Comparison of ENCODE assay signal across 24 cellular contexts in the genomic region with DNA sequence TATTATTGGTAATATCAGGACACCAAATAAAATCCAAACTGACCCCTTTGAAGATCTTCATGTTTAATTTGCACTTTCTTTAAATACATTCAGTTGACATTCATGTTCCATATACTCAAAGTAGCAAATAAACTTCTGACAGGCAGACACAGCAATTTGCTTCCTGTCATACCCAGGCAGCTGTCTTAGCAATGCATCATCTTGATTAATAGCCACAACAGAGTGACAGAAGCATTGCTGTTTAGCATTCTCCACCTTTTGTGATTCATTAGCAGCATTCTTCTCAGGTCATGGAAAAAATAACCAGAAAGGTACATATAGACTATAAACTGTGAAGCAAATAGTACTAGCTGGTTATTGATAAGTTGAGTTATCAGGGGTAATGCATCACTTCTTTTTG.
"Had no signal": no experiment of that assay in that cellular context is flagged by ENCODE, and none has a peak within 500 bp of the region (broad histone marks: within the 10 kb centered on the region; RNA-seq: fewer than 3 reads in every experiment).

No MANE protein-coding gene starts in this region.

- H3K4me3 ChIP-seq: SJSA1 had no signal

- H3K9me3 ChIP-seq: SJSA1 had no signal

- H3K36me3 ChIP-seq: brain microvascular endothelial cell, SJSA1 had no signal

- H3K27me3 ChIP-seq: brain microvascular endothelial cell, SJSA1 had no signal

- H3K27ac ChIP-seq: brain microvascular endothelial cell, SJSA1 had no signal

- DNase-seq: activated CD4-positive, alpha-beta T cell treated with anti-CD3 and anti-CD28 coated beads for 48 hours; activated CD4-positive, alpha-beta T cell treated with anti-CD3 and anti-CD28 coated beads, Interleukin-2, amount 50 U/mL, for 4 hours; activated CD8-positive, alpha-beta memory T cell treated with anti-CD3 and anti-CD28 coated beads, Interleukin-2, amount 50 U/mL, for 48 hours; activated CD8-positive, alpha-beta T cell treated with anti-CD3 and anti-CD28 coated beads, Interleukin-2, amount 10 ng/mL, durations not matched to agents 7 days and 5 days; activated effector memory CD4-positive, alpha-beta T cell treated with anti-CD3 and anti-CD28 coated beads, Interleukin-2, amount 50 U/mL, for 16 hours; activated naive CD4-positive, alpha-beta T cell treated with Interleukin-2 at 50 U/mL for 16 hours; activated T-cell treated with anti-CD3 and anti-CD28 coated beads, Interleukin-2, amount 50 U/mL, for 1 hour; amygdala; brain microvascular endothelial cell; central memory CD4-positive, alpha-beta T cell; Kasumi-1; KBM-7; NCI-H1048; NCI-H1694; NCI-H2029; NCI-H2107; NCI-H2171 treated with DMSO at 0.1 percent for 48 hours; NCI-H345; NCI-H510A; NCI-H526 treated with DMSO at 0.1 percent for 48 hours; NCI-H82; RPMI8226; SHP77 had no signal
